ENCODE assay signal across 1 cellular context in genomic region chr6:96926425-96926824, GRCh38.
TF ChIP-seq lines count a peak whose summit lies in the region.

No MANE protein-coding gene starts in this region.

TF ChIP-seq in K562, 482 proteins besides CTCF, POLR2A, EP300 and RAD21 (continued from another document and continues in another):
- TF ChIP-seq ZBTB40 (IDR thresholded peaks at IDR 0.05): no peak
- no peak for TF ChIP-seq ZBTB40 (CRISPR knock-in tag; IDR thresholded peaks at IDR 0.05)
- no peak for TF ChIP-seq KAT8 (IDR thresholded peaks at IDR 0.05; ENCODE audit: low read depth)
- TF ChIP-seq L3MBTL2 (IDR thresholded peaks at IDR 0.05): peak; percentile 94
- no peak for TF ChIP-seq ZC3H4 (CRISPR knock-in tag; IDR thresholded peaks at IDR 0.05; ENCODE audit: borderline replicate concordance)
- no peak for TF ChIP-seq TGIF2 (CRISPR knock-in tag; IDR thresholded peaks at IDR 0.05)
- TF ChIP-seq ZNF324 (CRISPR knock-in tag; IDR thresholded peaks at IDR 0.05): no peak
- no peak for TF ChIP-seq HBP1 (CRISPR knock-in tag; IDR thresholded peaks at IDR 0.05)
- no peak for TF ChIP-seq POLR3A (IDR thresholded peaks at IDR 0.05; ENCODE audit: borderline replicate concordance, extremely low read depth, insufficient read depth, insufficient read length)
- TF ChIP-seq CREB1 (IDR thresholded peaks at IDR 0.05): peak; percentile 45; the same call in 1 of the 2 replicates
- TF ChIP-seq CREB1 (CRISPR knock-in tag; IDR thresholded peaks at IDR 0.05): no peak
- TF ChIP-seq SAFB (IDR thresholded peaks at IDR 0.05; ENCODE audit: borderline replicate concordance, low read depth, low read length): no peak
- no peak for TF ChIP-seq BRF2 (IDR thresholded peaks at IDR 0.05; ENCODE audit: borderline replicate concordance, insufficient read depth, insufficient read length)
- no peak for TF ChIP-seq MCM5 (IDR thresholded peaks at IDR 0.05; ENCODE audit: low read depth)
- no peak for TF ChIP-seq PRPF4 (IDR thresholded peaks at IDR 0.05; ENCODE audit: insufficient read depth, low read depth, low read length, poor library complexity, severe bottlenecking)
- peak in 1 of 2 experiments; percentile 95; a peak in 3 of 4 replicates for TF ChIP-seq HDAC1 (IDR thresholded peaks at IDR 0.05)
- no peak for TF ChIP-seq TSHZ1 (CRISPR knock-in tag; IDR thresholded peaks at IDR 0.05)
- no peak for TF ChIP-seq MED1 (CRISPR knock-in tag; IDR thresholded peaks at IDR 0.05; ENCODE audit: borderline replicate concordance)
- TF ChIP-seq HNRNPLL (IDR thresholded peaks at IDR 0.05; ENCODE audit: low read depth, low read length, poor library complexity, severe bottlenecking): no peak
- TF ChIP-seq SMAD3 (CRISPR knock-in tag; conservative IDR thresholded peaks at IDR 0.05): no peak
- TF ChIP-seq ELF2 (CRISPR knock-in tag; IDR thresholded peaks at IDR 0.05): no peak
- TF ChIP-seq ZNF740 (CRISPR knock-in tag; IDR thresholded peaks at IDR 0.05): no peak
- no peak for TF ChIP-seq ZNF740 (tag; IDR thresholded peaks at IDR 0.05)
- TF ChIP-seq ZNF316 (IDR thresholded peaks at IDR 0.05): no peak
- no peak for TF ChIP-seq ZNF583 (CRISPR knock-in tag; IDR thresholded peaks at IDR 0.05)
- TF ChIP-seq ZNF551 (CRISPR knock-in tag; IDR thresholded peaks at IDR 0.05): no peak
- no peak for TF ChIP-seq SREBF1 (IDR thresholded peaks at IDR 0.05; ENCODE audit: borderline replicate concordance, low read depth, low read length)
- TF ChIP-seq E2F4 (CRISPR knock-in tag; IDR thresholded peaks at IDR 0.05; ENCODE audit: low read depth): no peak
- no peak for TF ChIP-seq ZNF277 (CRISPR knock-in tag; IDR thresholded peaks at IDR 0.05; ENCODE audit: borderline replicate concordance)
- no peak for TF ChIP-seq ZHX1 (conservative IDR thresholded peaks at IDR 0.05; ENCODE audit: low read length)
- no peak for TF ChIP-seq ZNF280A (IDR thresholded peaks at IDR 0.05; ENCODE audit: low read depth, partially characterized antibody)
- peak; percentile 75 for TF ChIP-seq MXI1 (IDR thresholded peaks at IDR 0.05; ENCODE audit: low read depth, low read length)
- TF ChIP-seq RBM39 (optimal IDR thresholded peaks at IDR 0.05; ENCODE audit: low read depth, low read length): no peak
- no peak for TF ChIP-seq SNIP1 (IDR thresholded peaks at IDR 0.05; ENCODE audit: low read depth)
- TF ChIP-seq SMARCA5 (IDR thresholded peaks at IDR 0.05): no peak
